8 cellular contexts compared by ENCODE assay signal in the genomic region with DNA sequence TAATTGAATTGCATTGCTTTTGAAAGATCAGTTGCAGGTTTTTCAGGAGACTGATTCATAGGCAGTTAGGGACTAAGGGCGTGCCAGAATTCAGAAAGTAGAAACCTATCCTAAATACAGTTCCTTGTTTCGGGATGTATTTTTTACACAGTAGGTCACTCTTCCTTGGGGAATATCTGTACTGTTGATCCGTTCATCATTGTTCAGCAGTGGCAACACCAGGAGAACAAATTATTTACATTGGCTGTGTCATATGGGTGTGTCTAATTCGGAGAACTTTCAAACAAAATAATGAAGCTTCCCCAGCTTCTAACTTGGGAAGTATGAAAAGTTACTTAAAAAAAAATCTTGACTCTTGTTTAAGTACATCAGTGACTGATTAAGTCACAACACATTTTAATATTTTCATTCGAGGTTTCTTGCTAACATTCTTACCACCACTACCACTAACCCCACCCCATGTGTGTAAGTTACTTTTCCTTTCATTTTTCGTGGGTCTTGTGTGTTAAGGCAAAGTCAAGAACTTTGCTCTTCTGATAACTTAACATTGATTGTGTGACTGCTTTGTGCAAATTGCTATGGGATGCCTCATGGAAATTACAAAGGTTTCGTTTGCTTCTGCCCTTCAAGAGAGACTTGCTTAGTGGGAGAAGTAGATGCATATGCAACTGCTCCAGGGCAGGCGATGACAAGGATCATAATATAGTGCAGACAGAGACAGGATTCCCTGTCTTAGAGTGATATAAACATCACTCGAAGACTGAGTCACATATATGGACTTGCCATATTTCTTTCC. TPM values are rescaled to one million over a fixed set of nuclear protein-coding genes. Genes with fewer than 3 reads are reported as not detected.
DNase-seq lines count a peak whose midpoint lies in the region; ATAC-seq and TF ChIP-seq lines count a peak whose summit lies in the region.

No MANE protein-coding gene starts in this region.

- H3K36me3 Mint-ChIP-seq in T-helper 17 cell (ENCODE audit: low read depth), result no peaks in the 10 kb centered on the region

- peaks cover 38% of the 10 kb centered on the region for H3K4me1 Mint-ChIP-seq in T-helper 17 cell

- no peaks in the 10 kb centered on the region for H3K27me3 Mint-ChIP-seq in T-helper 17 cell

- peak overlapping the region; percentile 57 for H3K27ac ChIP-seq in 22Rv1
- peak overlapping the region; percentile 21 to 70 (median 58) for H3K27ac ChIP-seq in gastrocnemius medialis

- no peak for TF ChIP-seq POLR2A in gastrocnemius medialis (IDR thresholded peaks at IDR 0.05)

- ATAC-seq in GM18498 (IDR thresholded peaks at IDR 0.05; ENCODE audit: unreplicated experiment), result peak; percentile 70
- ATAC-seq in HG03039 (IDR thresholded peaks at IDR 0.05; ENCODE audit: unreplicated experiment), result peak; percentile 46
- ATAC-seq in T-helper 17 cell, result peak; percentile 78
- ATAC-seq in gastrocnemius medialis, result peak; percentile 41 to 45

- H3K27me3 ChIP-seq in gastrocnemius medialis, result no peaks in the 10 kb centered on the region

- H3K4me1 ChIP-seq in gastrocnemius medialis, result peaks cover 9 to 14% of the 10 kb centered on the region in 2 donors

- intact Hi-C loops in gastrocnemius medialis (cut with DNase I; ENCODE audit: low total_unique reads), result loop anchor here (1.0 to 5.0 kb wide), 2 partner anchors 81 to 455 kb away; no protein-coding TSS in a partner anchor

- TF ChIP-seq CTCF in 22Rv1 (IDR thresholded peaks at IDR 0.05), result no peak
- no peak for TF ChIP-seq CTCF in fibroblast of the aortic adventitia (IDR thresholded peaks at IDR 0.05; ENCODE audit: insufficient read depth, low read length)
- no peak for TF ChIP-seq CTCF in gastrocnemius medialis (IDR thresholded peaks at IDR 0.05 in 4 of 5, conservative IDR thresholded peaks at IDR 0.05 in 1 of 5)

- H3K4me3 ChIP-seq in fibroblast of the aortic adventitia (ENCODE audit: low read depth, low read length) (peak overlapping the region; percentile 60), gastrocnemius medialis (peak overlapping the region; percentile 32 to 50 (median 40))

- in situ Hi-C loops in gastrocnemius medialis (cut with MboI; ENCODE audit: low sequenced_read_pairs in 4 of 4), result loop anchor here in 2 of 4 donors (10.0 to 25.0 kb wide), 3 partner anchors 337 to 453 kb away; no protein-coding TSS in a partner anchor

- H3K36me3 ChIP-seq in gastrocnemius medialis, result no peaks in the 10 kb centered on the region

- peak overlapping the region; percentile 91 for H3K27ac Mint-ChIP-seq in T-helper 17 cell

- H3K9me3 ChIP-seq in T-helper 17 cell (ENCODE audit: control insufficient read depth, low read length, poor library complexity, severe bottlenecking), result no peaks in the 10 kb centered on the region
- H3K9me3 ChIP-seq in gastrocnemius medialis, result no peaks in the 10 kb centered on the region

- no peak for DNase-seq in T-helper 17 cell
- DNase-seq in fibroblast of the aortic adventitia (ENCODE audit: low read depth), result peak; percentile 60
- DNase-seq in gastrocnemius medialis, result no peak
- DNase-seq in NCI-H1436 treated with DMSO at 0.1 percent for 48 hours (lab: John Stamatoyannopoulos, UW), result no peak
- DNase-seq in stimulated activated CD4-positive, alpha-beta T cell treated with anti-CD3 and anti-CD28 coated beads, Interleukin-4, amount 100 ng/mL, for 1 hour, result no peak

- peak overlapping the region; percentile 88 for H3K4me3 Mint-ChIP-seq in T-helper 17 cell

RNA-seq across cellular contexts. Expression of a gene that starts 43.8 kb away (rescaled TPM):
- total RNA-seq in T-helper 17 cell (10 to 100 TPM; 27.0 to 34.9 TPM), fibroblast of the aortic adventitia (ENCODE audit: low replicate concordance) (40.4 and 44.2 TPM in 2 replicates), gastrocnemius medialis (10 to 100 TPM in 3 of 4 donors, 1 to 10 TPM in 1; 4.7 to 14.3 (median 12.5) TPM)
